8 cellular contexts compared by ENCODE assay signal in genomic region chr3:51538115-51538458, GRCh38. TPM values are rescaled to one million over a fixed set of nuclear protein-coding genes. Genes with fewer than 3 reads are reported as not detected.
DNase-seq lines count a peak whose midpoint lies in the region; ATAC-seq and TF ChIP-seq lines count a peak whose summit lies in the region.

No MANE protein-coding gene starts in this region.

- no peaks in the 10 kb centered on the region; the same call in 1 of the 2 replicates for H4K20me1 ChIP-seq in SK-N-SH (ENCODE audit: insufficient read depth)

- H2AFZ ChIP-seq in SK-N-SH (ENCODE audit: low read depth): peak overlapping the region; percentile 100

- peaks cover 22% of the 10 kb centered on the region for H3K36me3 Mint-ChIP-seq in nephron progenitor cell (ENCODE audit: low read depth)

- TF ChIP-seq CTCF in SK-N-SH (IDR thresholded peaks at IDR 0.05) (no peak), esophagus muscularis mucosa (IDR thresholded peaks at IDR 0.05) (no peak), nephron progenitor cell (IDR thresholded peaks at IDR 0.05) (no peak)

- POLR2A ChIA-PET in SK-N-SH (lab: Yijun Ruan, JAX): interaction anchor here (0.9 to 1.7 kb wide), 4 partner anchors 9 to 38 kb away, joined by 3 to 10 read pairs (median 4); partner anchors contain the start of gene DCAF1

- TF ChIP-seq EP300 in SK-N-SH (IDR thresholded peaks at IDR 0.05; ENCODE audit: borderline replicate concordance in 1 of 2, low read depth in 1 of 2, low read length in 1 of 2): no peak
- no peak for TF ChIP-seq EP300 in esophagus muscularis mucosa (IDR thresholded peaks at IDR 0.05)

- TF ChIP-seq RAD21 in SK-N-SH (IDR thresholded peaks at IDR 0.05; ENCODE audit: low read length): no peak

- no peak for TF ChIP-seq POLR2A in esophagus muscularis mucosa (IDR thresholded peaks at IDR 0.05; ENCODE audit: low read depth)

- H3K4me3 ChIP-seq in SK-N-SH (ENCODE audit: low read depth in 2 of 2, low read length in 1 of 2) (peak overlapping the region; percentile 82 to 89), esophagus muscularis mucosa (peak overlapping the region; percentile 78 to 99 (median 97))

- H3K9me2 ChIP-seq in SK-N-SH: no peaks in the 10 kb centered on the region

- no peak for ATAC-seq in GM18868 (IDR thresholded peaks at IDR 0.05; ENCODE audit: unreplicated experiment)

- H3K36me3 ChIP-seq in SK-N-SH (replicated peaks in 1 of 2; ENCODE audit: control insufficient read depth in 1 of 2, insufficient read depth in 2 of 2, low read length in 1 of 2): peaks cover 0 to 2% of the 10 kb centered on the region in 2 experiments
- H3K36me3 ChIP-seq in esophagus muscularis mucosa: peaks cover 0 to 12% (median 5%) of the 10 kb centered on the region in 4 donors

- H3K4me2 ChIP-seq in SK-N-SH: peak overlapping the region; percentile 86

- H3K9me3 Mint-ChIP-seq in nephron progenitor cell: no peaks in the 10 kb centered on the region

- peaks cover 19% of the 10 kb centered on the region for H3F3A ChIP-seq in SK-N-SH (replicated peaks; ENCODE audit: insufficient read depth)

- H3K4me1 ChIP-seq in SK-N-SH (ENCODE audit: control insufficient read depth in 1 of 2, insufficient read depth in 2 of 2, low read depth in 1 of 2, low read length in 1 of 2) (peaks cover 0 to 14% of the 10 kb centered on the region in 2 experiments; a peak in 3 of 4 replicates), esophagus muscularis mucosa (peaks cover 21 to 38% (median 32%) of the 10 kb centered on the region in 4 donors)

- peak overlapping the region; percentile 93 for H3K4me3 Mint-ChIP-seq in nephron progenitor cell

- H3K27ac ChIP-seq in SK-N-SH (ENCODE audit: low read depth in 2 of 2, low read length in 1 of 2) (peak overlapping the region; percentile 78 to 83), esophagus muscularis mucosa (replicated peaks in 1 of 4) (peak overlapping the region; percentile 89 to 96 (median 94))

- peak overlapping the region; percentile 97 for H3K27ac Mint-ChIP-seq in nephron progenitor cell

- peaks cover 23% of the 10 kb centered on the region for H3K4me1 Mint-ChIP-seq in nephron progenitor cell

- H3K9me3 ChIP-seq in SK-N-SH: no peaks in the 10 kb centered on the region
- H3K9me3 ChIP-seq in esophagus muscularis mucosa: no peaks in the 10 kb centered on the region

- peaks cover 58% of the 10 kb centered on the region for H3K79me2 ChIP-seq in SK-N-SH (ENCODE audit: insufficient read depth)

- peak overlapping the region; percentile 96 for H3K9ac ChIP-seq in SK-N-SH

- DNase-seq in stimulated activated CD4-positive, alpha-beta T cell treated with anti-CD3 and anti-CD28 coated beads, Interleukin-4, amount 100 ng/mL, for 24 hours: peak; percentile 17
- no peak for DNase-seq in stimulated activated CD4-positive, alpha-beta T cell treated with anti-CD3 and anti-CD28 coated beads, Interleukin-1b, Interleukin-23, amount 100 ng/mL, for 48 hours
- DNase-seq in SK-N-SH (no peak), esophagus muscularis mucosa (ENCODE audit: extremely low spot score) (no peak), nephron progenitor cell (peak; percentile 5), NCI-H526 treated with DMSO at 0.1 percent for 48 hours (lab: John Stamatoyannopoulos, UW) (no peak)
- no peak for DNase-seq in effector CD4-positive, alpha-beta T cell

- H3K27me3 ChIP-seq in SK-N-SH (ENCODE audit: insufficient read depth): no peaks in the 10 kb centered on the region
- no peaks in the 10 kb centered on the region for H3K27me3 ChIP-seq in esophagus muscularis mucosa

- CTCF ChIA-PET in SK-N-SH (lab: Yijun Ruan, JAX): interaction anchor here (0.6 to 3.0 kb wide), 14 partner anchors 9 to 423 kb away, joined by 3 to 13 read pairs (median 3); no protein-coding TSS in a partner anchor

- peaks cover 20% of the 10 kb centered on the region for H3K27me3 Mint-ChIP-seq in nephron progenitor cell (ENCODE audit: low read depth, poor library complexity)

- under 1% methylated on average over 7 of the region's 7 CpGs for WGBS in SK-N-SH (ENCODE audit: low lambda C conversion rate)
- WGBS in esophagus muscularis mucosa: 0% methylated on average over 7 of the region's 7 CpGs

- intact Hi-C loops in esophagus muscularis mucosa (cut with DNase I): loop anchor here (2.0 to 10.0 kb wide), 2 partner anchors 35 to 87 kb away; no protein-coding TSS in a partner anchor

TF ChIP-seq in SK-N-SH, 30 proteins besides CTCF, POLR2A, EP300 and RAD21:
- TF ChIP-seq, protein P1, sequence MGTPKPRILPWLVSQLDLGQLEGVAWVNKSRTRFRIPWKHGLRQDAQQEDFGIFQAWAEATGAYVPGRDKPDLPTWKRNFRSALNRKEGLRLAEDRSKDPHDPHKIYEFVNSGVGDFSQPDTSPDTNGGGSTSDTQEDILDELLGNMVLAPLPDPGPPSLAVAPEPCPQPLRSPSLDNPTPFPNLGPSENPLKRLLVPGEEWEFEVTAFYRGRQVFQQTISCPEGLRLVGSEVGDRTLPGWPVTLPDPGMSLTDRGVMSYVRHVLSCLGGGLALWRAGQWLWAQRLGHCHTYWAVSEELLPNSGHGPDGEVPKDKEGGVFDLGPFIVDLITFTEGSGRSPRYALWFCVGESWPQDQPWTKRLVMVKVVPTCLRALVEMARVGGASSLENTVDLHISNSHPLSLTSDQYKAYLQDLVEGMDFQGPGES (IDR thresholded peaks at IDR 0.05; ENCODE audit: low read depth, low read length): no peak
- no peak for TF ChIP-seq RFX5 (IDR thresholded peaks at IDR 0.05; ENCODE audit: low read length)
TF ChIP-seq in SK-N-SH: peak in this region for 0.

RNA-seq across cellular contexts. Expression of gene RAD54L2, which starts 0.4 kb away (rescaled TPM):
- 3.6 and 4.1 TPM in 2 replicates for polyA plus RNA-seq in SK-N-SH (2012; rRNA removed)
- 1.6 and 2.0 TPM in 2 replicates for polyA plus RNA-seq in SK-N-SH (2012; cell fraction: cytosol; rRNA removed)
- polyA plus RNA-seq in SK-N-SH (2012; cell fraction: nucleus; rRNA removed): 9.8 and 12.6 TPM in 2 replicates
- total RNA-seq in esophagus muscularis mucosa: 10 to 100 TPM; 18.2 to 25.3 (median 23.8) TPM

RNA-seq across cellular contexts. Expression of gene DCAF1, which starts 38.3 kb away (rescaled TPM):
- polyA plus RNA-seq in SK-N-SH (2012; rRNA removed): 9.7 and 12.1 TPM in 2 replicates
- 8.5 and 9.1 TPM in 2 replicates for polyA plus RNA-seq in SK-N-SH (2012; cell fraction: cytosol; rRNA removed)
- 18.3 and 27.1 TPM in 2 replicates for polyA plus RNA-seq in SK-N-SH (2012; cell fraction: nucleus; rRNA removed)
- 10 to 100 TPM; 18.3 to 24.7 (median 21.8) TPM for total RNA-seq in esophagus muscularis mucosa

Comparison
In these comparisons a context has a peak if more than half of its experiments do, and no peak if none do; other contexts are left out.
1. DNase-seq: peak in stimulated activated CD4-positive, alpha-beta T cell treated with anti-CD3 and anti-CD28 coated beads, Interleukin-4, amount 100 ng/mL, for 24 hours (single experiment) and nephron progenitor cell (single experiment); none in stimulated activated CD4-positive, alpha-beta T cell treated with anti-CD3 and anti-CD28 coated beads, Interleukin-1b, Interleukin-23, amount 100 ng/mL, for 48 hours (single experiment), SK-N-SH (single experiment), esophagus muscularis mucosa (single experiment), effector CD4-positive, alpha-beta T cell (single experiment) and NCI-H526 treated with DMSO at 0.1 percent for 48 hours (single experiment).